ENCODE assay signal across 17 cellular contexts in the genomic region with DNA sequence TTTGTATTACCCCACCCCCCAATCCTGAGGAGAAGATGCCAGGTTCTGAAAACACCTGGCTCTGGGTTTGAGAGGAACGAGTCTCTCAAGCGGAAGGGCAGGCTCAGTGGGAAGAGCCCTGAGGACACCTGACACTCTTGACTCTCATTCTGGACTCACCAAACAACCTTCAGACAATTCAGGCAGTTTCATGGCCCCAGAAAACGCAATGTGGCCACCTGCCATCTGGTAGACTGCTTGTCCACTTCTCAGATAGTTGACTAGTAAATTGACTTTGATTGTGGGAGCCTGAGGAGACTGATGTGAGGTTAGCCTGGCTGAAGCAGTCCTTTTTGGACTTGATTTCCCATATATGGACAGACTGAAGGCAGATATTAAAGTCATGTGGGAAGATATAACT.
"Had no signal": no experiment of that assay in that cellular context is flagged by ENCODE, and none has a peak within 500 bp of the region (broad histone marks: within the 10 kb centered on the region; RNA-seq: fewer than 3 reads in every experiment).

No MANE protein-coding gene starts in this region.

- ATAC-seq: effector memory CD8-positive, alpha-beta T cell; left lobe of liver; natural killer cell; pancreas; right lobe of liver; stimulated activated effector memory CD8-positive, alpha-beta T cell treated with anti-CD3 and anti-CD28 coated beads, Interleukin-12 subunit alpha, Interleukin-12 subunit beta, amount 100 ng/mL, for 72 hours had no signal

- DNase-seq: cortex of kidney; effector memory CD8-positive, alpha-beta T cell; erythroblast; kidney; natural killer cell; occipital lobe; pancreas; retina; right lobe of liver; stimulated activated CD4-positive, alpha-beta T cell treated with anti-CD3 and anti-CD28 coated beads, Interleukin-2, amount 100 ng/mL, for 24 hours; stimulated activated CD4-positive, alpha-beta T cell treated with anti-CD3 and anti-CD28 coated beads, Interleukin-4, amount 100 ng/mL, for 24 hours; stimulated activated naive CD4-positive, alpha-beta T cell treated with Interleukin-2 at 50 U/mL for 16 hours; stomach; thyroid gland; trophoblast cell had no signal
